ENCODE assay signal across 8 cellular contexts in the genomic region with DNA sequence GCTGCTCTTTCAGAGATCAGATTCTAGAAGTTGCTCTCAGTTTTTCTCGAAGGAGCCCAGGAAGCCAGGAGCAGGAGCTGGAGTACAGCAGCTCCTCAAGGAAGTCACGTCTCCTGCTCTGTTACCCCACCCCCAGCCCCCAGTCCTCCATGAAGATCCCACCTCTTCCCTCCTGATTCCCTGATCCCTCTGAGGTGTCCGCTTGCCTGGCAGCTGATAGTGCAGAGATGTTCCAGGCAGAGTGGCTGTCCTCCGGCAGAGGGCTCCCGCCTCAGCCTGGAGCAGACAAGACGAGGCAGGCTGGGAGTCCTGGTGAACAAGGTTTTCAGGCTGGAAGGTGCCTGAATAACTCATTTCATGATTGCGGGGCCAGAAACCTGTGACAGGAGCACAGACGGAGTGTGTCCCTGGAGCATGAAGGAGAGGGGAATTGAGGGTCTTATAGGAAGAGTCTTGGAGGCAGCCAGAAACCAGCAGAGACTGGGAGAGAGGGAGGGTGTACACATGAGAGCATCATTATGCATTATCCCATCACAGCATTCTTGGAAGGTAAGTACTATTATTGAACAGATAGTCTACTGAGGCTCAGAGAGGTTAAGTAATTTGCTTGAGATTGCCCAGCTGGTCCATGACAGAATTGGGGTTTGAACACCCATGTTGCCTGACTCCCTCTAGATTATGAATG. TPM values are rescaled to one million over a fixed set of nuclear protein-coding genes. Genes with fewer than 3 reads are reported as not detected.
DNase-seq lines count a peak whose midpoint lies in the region; TF ChIP-seq lines count a peak whose summit lies in the region.

No MANE protein-coding gene starts in this region.

- H3K4me1 Mint-ChIP-seq in Calu3 (ENCODE audit: low read depth, unreplicated experiment), result peaks cover 12% of the 10 kb centered on the region

- no TSS peak for BruUV-seq in Calu3 (replicated peaks; lab: Mats Ljungman, UMichigan)

- no peaks in the 10 kb centered on the region for H3K9me3 ChIP-seq in HUES64 (ENCODE audit: insufficient read depth, low read depth, low read length)

- H3K9me3 Mint-ChIP-seq in Calu3 (ENCODE audit: low read depth, unreplicated experiment), result no peaks in the 10 kb centered on the region

- intact Hi-C loops in Calu3 (cut with micrococcal nuclease; ENCODE audit: unreplicated experiment), result loop anchor here (5.0 kb wide), 1 partner anchor 182 kb away; no protein-coding TSS in a partner anchor

- TF ChIP-seq CTCF in Calu3 (IDR thresholded peaks at IDR 0.05; ENCODE audit: unreplicated experiment) (peak; percentile 38), epithelial cell of esophagus (IDR thresholded peaks at IDR 0.05; ENCODE audit: insufficient read depth, low read depth, low read length, missing control alignments) (peak; percentile 96)

- CTCF ChIA-PET in Calu3 (lab: Charles Lee), result interaction anchor here (0.9 kb wide), 1 partner anchor 180 kb away, joined by 3 read pairs; no protein-coding TSS in a partner anchor

- no peaks in the 10 kb centered on the region for H3K36me3 ChIP-seq in HUES64 (ENCODE audit: insufficient read depth, low read length)

- 9% methylated on average over 8 of the region's 8 CpGs for WGBS in HUES64

- DNase-seq in Calu3 (peak; percentile 66), T1000 (lab: John Stamatoyannopoulos, UW) (peak; percentile 58), epithelial cell of esophagus (ENCODE audit: low read depth) (peak; percentile 86), medulla oblongata (ENCODE audit: extremely low spot score) (peak; percentile 68), substantia nigra (lab: John Stamatoyannopoulos, UW) (peak in 40 of 49 donors; percentile 1 to 66 (median 38)), NCI-H128 (lab: John Stamatoyannopoulos, UW; ENCODE audit: unreplicated experiment) (no peak), NCI-H2107 (lab: John Stamatoyannopoulos, UW) (no peak)

- H3K27ac ChIP-seq in HUES64 (ENCODE audit: low read depth, low read length) (no peak overlapping the region), substantia nigra (ENCODE audit: low read depth, low read length, poor library complexity, severe bottlenecking) (no peak overlapping the region)

- no peaks in the 10 kb centered on the region for H3K36me3 Mint-ChIP-seq in Calu3 (ENCODE audit: insufficient read depth, unreplicated experiment)

- H3K4me1 ChIP-seq in HUES64 (ENCODE audit: insufficient read depth, low read length), result 0 out of 2 replicates have a peak, but pooled peaks cover 10% of the 10 kb centered on the region

- H3K4me3 ChIP-seq in HUES64 (ENCODE audit: low read length), result peak overlapping the region; percentile 53
- peak overlapping the region; percentile 47 for H3K4me3 ChIP-seq in epithelial cell of esophagus (ENCODE audit: low read length)

- no peak overlapping the region for H3K9ac ChIP-seq in HUES64 (ENCODE audit: low read depth, low read length)

- peak overlapping the region; percentile 48 for H3K4me3 Mint-ChIP-seq in Calu3 (ENCODE audit: low read depth, unreplicated experiment)

- no peak overlapping the region for H3K27ac Mint-ChIP-seq in Calu3 (ENCODE audit: unreplicated experiment)

- H3K27me3 ChIP-seq in HUES64 (ENCODE audit: insufficient read depth, low read length), result peaks cover 62% of the 10 kb centered on the region

- H3K27me3 Mint-ChIP-seq in Calu3 (ENCODE audit: unreplicated experiment), result peaks cover 77% of the 10 kb centered on the region

RNA-seq across cellular contexts. Expression of gene HRH1, which starts 1.2 kb away (rescaled TPM):
- total RNA-seq in Calu3 (2022), result 9.1 and 9.6 TPM in 2 replicates
- polyA plus RNA-seq in HUES64 (2013, experiment 1 of 2), result not detected
- polyA plus RNA-seq in HUES64 (2013, experiment 2 of 2), result 0.25 TPM

Comparison
In these comparisons a context has a peak if more than half of its experiments do, and no peak if none do; other contexts are left out.
1. DNase-seq: peak in Calu3 (single experiment), T1000 (single experiment), epithelial cell of esophagus (single experiment), medulla oblongata (single experiment) and substantia nigra (40 of 49); none in NCI-H128 (single experiment) and NCI-H2107 (single experiment).